ENCODE assay signal across 8 cellular contexts in genomic region chrX:41332005-41332404, GRCh38. TPM values are rescaled to one million over a fixed set of nuclear protein-coding genes. Genes with fewer than 3 reads are reported as not detected.
DNase-seq lines count a peak whose midpoint lies in the region; ATAC-seq and TF ChIP-seq lines count a peak whose summit lies in the region.

No MANE protein-coding gene starts in this region.

- peak overlapping the region; percentile 99 to 100 (median 100) for H3K27ac ChIP-seq in right lobe of liver
- H3K27ac ChIP-seq in tibial nerve: peak overlapping the region; percentile 97 to 100 (median 100)

- peak overlapping the region; percentile 98 for H3K27ac Mint-ChIP-seq in activated T-cell treated with anti-CD3 and anti-CD28 coated beads, Interleukin-2, amount 50 U/mL, for 72 hours
- peak overlapping the region; percentile 99 for H3K27ac Mint-ChIP-seq in activated naive CD8-positive, alpha-beta T cell treated with anti-CD3 and anti-CD28 coated beads, Interleukin-2, amount 50 U/mL, for 24 hours

- H3K9me3 Mint-ChIP-seq in activated T-cell treated with anti-CD3 and anti-CD28 coated beads, Interleukin-2, amount 50 U/mL, for 72 hours: no peaks in the 10 kb centered on the region
- H3K9me3 Mint-ChIP-seq in activated naive CD8-positive, alpha-beta T cell treated with anti-CD3 and anti-CD28 coated beads, Interleukin-2, amount 50 U/mL, for 24 hours: no peaks in the 10 kb centered on the region

- TF ChIP-seq EP300 in tibial nerve (IDR thresholded peaks at IDR 0.05): no peak

- no peaks in the 10 kb centered on the region for H3K36me3 ChIP-seq in right lobe of liver
- H3K36me3 ChIP-seq in tibial nerve: no peaks in the 10 kb centered on the region

- H3K4me3 Mint-ChIP-seq in activated T-cell treated with anti-CD3 and anti-CD28 coated beads, Interleukin-2, amount 50 U/mL, for 72 hours: peak overlapping the region; percentile 94 to 95
- peak overlapping the region; percentile 89 for H3K4me3 Mint-ChIP-seq in activated naive CD8-positive, alpha-beta T cell treated with anti-CD3 and anti-CD28 coated beads, Interleukin-2, amount 50 U/mL, for 24 hours

- H3K4me3 ChIP-seq in right lobe of liver (peak overlapping the region; percentile 32 to 95 (median 86)), tibial nerve (peak overlapping the region; percentile 23 to 93 (median 82))

- H3K36me3 Mint-ChIP-seq in activated T-cell treated with anti-CD3 and anti-CD28 coated beads, Interleukin-2, amount 50 U/mL, for 72 hours (ENCODE audit: insufficient read depth in 2 of 2): peaks cover 11 to 29% of the 10 kb centered on the region in 2 donors
- peaks cover 21% of the 10 kb centered on the region for H3K36me3 Mint-ChIP-seq in activated naive CD8-positive, alpha-beta T cell treated with anti-CD3 and anti-CD28 coated beads, Interleukin-2, amount 50 U/mL, for 24 hours (ENCODE audit: low read depth)

- H3K4me1 Mint-ChIP-seq in activated T-cell treated with anti-CD3 and anti-CD28 coated beads, Interleukin-2, amount 50 U/mL, for 72 hours (ENCODE audit: low read depth): peaks cover 61% of the 10 kb centered on the region
- H3K4me1 Mint-ChIP-seq in activated naive CD8-positive, alpha-beta T cell treated with anti-CD3 and anti-CD28 coated beads, Interleukin-2, amount 50 U/mL, for 24 hours: peaks cover 35% of the 10 kb centered on the region

- H3K9me3 ChIP-seq in right lobe of liver: no peaks in the 10 kb centered on the region
- H3K9me3 ChIP-seq in tibial nerve: no peaks in the 10 kb centered on the region

- intact Hi-C loops in right lobe of liver (cut with DNase I): no loop called here

- peaks cover 0 to 31% (median under 1%) of the 10 kb centered on the region in 4 donors for H3K4me1 ChIP-seq in right lobe of liver
- H3K4me1 ChIP-seq in tibial nerve: peaks cover 0 to 6% (median 0%) of the 10 kb centered on the region in 4 donors

- no peak for TF ChIP-seq CTCF in right lobe of liver (IDR thresholded peaks at IDR 0.05)
- TF ChIP-seq CTCF in tibial nerve (IDR thresholded peaks at IDR 0.05): no peak

- H3K27me3 Mint-ChIP-seq in activated T-cell treated with anti-CD3 and anti-CD28 coated beads, Interleukin-2, amount 50 U/mL, for 72 hours (ENCODE audit: low read depth): peaks cover 4% of the 10 kb centered on the region
- peaks cover 1% of the 10 kb centered on the region for H3K27me3 Mint-ChIP-seq in activated naive CD8-positive, alpha-beta T cell treated with anti-CD3 and anti-CD28 coated beads, Interleukin-2, amount 50 U/mL, for 24 hours

- no peaks in the 10 kb centered on the region for H3K27me3 ChIP-seq in right lobe of liver
- H3K27me3 ChIP-seq in tibial nerve: no peaks in the 10 kb centered on the region

- no peak for DNase-seq in activated T-cell treated with anti-CD3 and anti-CD28 coated beads, Interleukin-2, amount 50 U/mL, for 72 hours
- no peak for DNase-seq in activated T-cell treated with anti-CD3 and anti-CD28 coated beads, Interleukin-2, amount 50 U/mL, for 1 hour
- DNase-seq in activated naive CD8-positive, alpha-beta T cell treated with anti-CD3 and anti-CD28 coated beads, Interleukin-2, amount 50 U/mL, for 24 hours: no peak
- DNase-seq in right lobe of liver (no peak), tibial nerve (ENCODE audit: low spot score in 2 of 2) (no peak), COR-L47 (lab: John Stamatoyannopoulos, UW) (no peak)

- TF ChIP-seq POLR2A in right lobe of liver (IDR thresholded peaks at IDR 0.05) (no peak), tibial nerve (IDR thresholded peaks at IDR 0.05) (no peak)

- no peak for ATAC-seq in activated T-cell treated with anti-CD3 and anti-CD28 coated beads, Interleukin-2, amount 50 U/mL, for 72 hours (replicated peaks in 1 of 2)
- ATAC-seq in activated naive CD8-positive, alpha-beta T cell treated with anti-CD3 and anti-CD28 coated beads, Interleukin-2, amount 50 U/mL, for 24 hours: no peak
- ATAC-seq in right lobe of liver (no peak), GM19035 (IDR thresholded peaks at IDR 0.05; ENCODE audit: unreplicated experiment) (no peak), HG03565 (IDR thresholded peaks at IDR 0.05; ENCODE audit: unreplicated experiment) (no peak)

- 40% methylated on average over 4 of the region's 4 CpGs for WGBS in right lobe of liver (ENCODE audit: insufficient coverage, low coverage, low lambda C conversion rate, missing lambda C conversion rate)
- 60 to 69% methylated on average over 4 of the region's 4 CpGs for WGBS in tibial nerve, 2 donors

RNA-seq across cellular contexts. Expression of gene DDX3X, which starts 2.0 kb away (rescaled TPM):
- 100 to 1,000 TPM; 251 to 419 TPM for total RNA-seq in activated T-cell treated with anti-CD3 and anti-CD28 coated beads, Interleukin-2, amount 50 U/mL, for 72 hours
- total RNA-seq in right lobe of liver: 100 to 1,000 TPM in 5 of 6 experiments, 10 to 100 TPM in 1; 85.1 to 210 (median 138) TPM
- 100 to 1,000 TPM; 123 to 171 (median 148) TPM for total RNA-seq in tibial nerve
